ENCODE assay signal across 9 cellular contexts in the genomic region with DNA sequence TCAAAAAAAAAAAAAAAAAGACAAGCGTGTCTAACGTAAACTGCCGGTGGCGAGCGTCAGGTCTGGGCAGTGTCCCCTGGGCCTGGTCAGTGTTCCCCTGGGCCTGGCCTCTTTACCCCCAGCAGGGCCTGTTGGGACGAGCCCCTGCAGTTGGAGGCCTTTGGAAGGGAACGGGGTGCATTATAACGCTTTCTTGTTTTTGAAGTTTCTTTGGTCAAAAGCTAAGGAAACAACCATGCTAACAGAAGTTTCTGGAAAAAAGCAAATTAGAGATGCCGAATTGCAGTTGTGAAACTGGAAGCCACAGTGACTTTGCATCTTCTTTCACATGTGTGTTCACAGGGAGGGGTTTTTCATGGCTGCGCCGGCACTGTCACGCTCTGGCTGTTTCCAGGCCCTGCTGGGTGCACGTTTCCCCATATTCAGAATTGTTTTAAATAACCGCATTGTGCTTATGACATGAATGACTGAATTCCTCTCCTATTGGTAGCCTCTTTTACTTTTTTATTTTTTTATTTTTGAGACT. TPM values are rescaled to one million over a fixed set of nuclear protein-coding genes. Genes with fewer than 3 reads are reported as not detected.
DNase-seq lines count a peak whose midpoint lies in the region; ATAC-seq and TF ChIP-seq lines count a peak whose summit lies in the region.
"Had no signal": no experiment of that assay in that cellular context is flagged by ENCODE, and none has a peak within 500 bp of the region (broad histone marks: within the 10 kb centered on the region; RNA-seq: fewer than 3 reads in every experiment).

No MANE protein-coding gene starts in this region.

- H3K36me3 Mint-ChIP-seq in naive B cell = peaks cover 0 to 14% of the 10 kb centered on the region in 2 donors

- H3K27ac Mint-ChIP-seq in naive B cell = peak overlapping the region; percentile 76 to 99 (median 95)

- no peaks in the 10 kb centered on the region for H3K9me3 Mint-ChIP-seq in naive B cell

- H3K4me1 Mint-ChIP-seq in naive B cell = peaks cover 22 to 42% (median 29%) of the 10 kb centered on the region in 3 donors

- DNase-seq in naive B cell = peak; percentile 93
- DNase-seq in NCI-H128 (lab: John Stamatoyannopoulos, UW; ENCODE audit: unreplicated experiment) = no peak
- no peak for DNase-seq in amygdala (lab: John Stamatoyannopoulos, UW)
- DNase-seq in cerebellar cortex (ENCODE audit: low spot score) = no peak
- no peak for DNase-seq in pons (ENCODE audit: low spot score)
- DNase-seq: RPMI8226 had no signal

- H3K4me3 Mint-ChIP-seq in naive B cell = peak overlapping the region; percentile 33 to 92 (median 78)

- H3K27me3 Mint-ChIP-seq in naive B cell = no peaks in the 10 kb centered on the region

- peak; percentile 28 for TF ChIP-seq POLR2A in GM18951 (IDR thresholded peaks at IDR 0.05; ENCODE audit: extremely low read depth, insufficient read depth, insufficient read length)

- in situ Hi-C loops in GM18951 (cut with MboI; ENCODE audit: low sequenced_read_pairs, unreplicated experiment) = no loop called here

- ATAC-seq in GM21786 (IDR thresholded peaks at IDR 0.05; ENCODE audit: unreplicated experiment) = peak; percentile 87
- ATAC-seq in HG03558 (IDR thresholded peaks at IDR 0.05; ENCODE audit: extremely low read depth, unreplicated experiment) = peak; percentile 71
- peak; percentile 99 to 100 for ATAC-seq in naive B cell (ENCODE audit: low read depth in 2 of 2)

RNA-seq across cellular contexts. Expression of a gene that starts 16.0 kb away (rescaled TPM):
- 10 to 100 TPM in 5 of 6 donors, 1 to 10 TPM in 1; 9.4 to 18.6 (median 10.9) TPM for polyA plus RNA-seq in naive B cell (ENCODE audit: low read depth in 6 of 6)

RNA-seq across cellular contexts. Expression of a gene that starts 29.2 kb away (rescaled TPM):
- polyA plus RNA-seq in naive B cell (ENCODE audit: low read depth in 6 of 6) = 10 to 100 TPM; 25.1 to 75.7 (median 39.2) TPM

RNA-seq across cellular contexts. Expression of a gene that starts 59.7 kb away (rescaled TPM):
- polyA plus RNA-seq in naive B cell (ENCODE audit: low read depth in 6 of 6) = 10 to 100 TPM in 2 of 6 donors, 1 to 10 TPM in 4; 6.4 to 11.9 (median 8.1) TPM
